Comparison of ENCODE assay signal across 15 cellular contexts in genomic region chr19:15263361-15263985, GRCh38. TPM values are rescaled to one million over a fixed set of nuclear protein-coding genes. Genes with fewer than 3 reads are reported as not detected.
DNase-seq lines count a peak whose midpoint lies in the region; ATAC-seq and TF ChIP-seq lines count a peak whose summit lies in the region.
"Had no signal": no experiment of that assay in that cellular context is flagged by ENCODE, and none has a peak within 500 bp of the region (broad histone marks: within the 10 kb centered on the region; RNA-seq: fewer than 3 reads in every experiment).

No MANE protein-coding gene starts in this region.

- no peaks in the 10 kb centered on the region for H3K9me3 Mint-ChIP-seq in brain
- H3K9me3 Mint-ChIP-seq: neural crest cell, type B pancreatic cell had no signal

- H3K9me3 ChIP-seq in lower lobe of right lung (no peaks in the 10 kb centered on the region), stomach smooth muscle (ENCODE audit: control insufficient read depth in 2 of 2, low read length in 2 of 2) (no peaks in the 10 kb centered on the region)

- no peaks in the 10 kb centered on the region for H3K27me3 Mint-ChIP-seq in brain
- H3K27me3 Mint-ChIP-seq: type B pancreatic cell had no signal

- H3K27me3 ChIP-seq in lower lobe of right lung (ENCODE audit: low read depth) (no peaks in the 10 kb centered on the region), stomach smooth muscle (ENCODE audit: control insufficient read depth in 1 of 2, insufficient read depth in 2 of 2, low read length in 2 of 2) (no peaks in the 10 kb centered on the region)
- H3K27me3 ChIP-seq: foreskin keratinocyte had no signal

- H3K4me1 Mint-ChIP-seq in brain = peaks cover 44% of the 10 kb centered on the region
- H3K4me1 Mint-ChIP-seq: neural crest cell had no signal

- H3K9ac ChIP-seq in stomach smooth muscle (ENCODE audit: low read length in 2 of 2) = peak overlapping the region in 1 of 2 donors; percentile 21

- H3K4me3 ChIP-seq in lower lobe of right lung = no peak overlapping the region
- no peak overlapping the region for H3K4me3 ChIP-seq in stomach smooth muscle (ENCODE audit: low read length in 2 of 2)

- H3K36me3 Mint-ChIP-seq in brain = peaks cover 78% of the 10 kb centered on the region

- in situ Hi-C loops in GM13976 (cut with MboI; ENCODE audit: low sequenced_read_pairs, unreplicated experiment) = no loop called here

- intact Hi-C loops in lower lobe of right lung (cut with DNase I) = no loop called here

- peak overlapping the region in 4 of 5 experiments; percentile 36 to 94 (median 68) for H3K27ac Mint-ChIP-seq in brain
- H3K27ac Mint-ChIP-seq: type B pancreatic cell had no signal

- peak; percentile 25 for DNase-seq in NCI-H2196 (lab: John Stamatoyannopoulos, UW; ENCODE audit: unreplicated experiment)
- DNase-seq in NCI-H2196 treated with DMSO at 0.1 percent for 48 hours (lab: John Stamatoyannopoulos, UW; ENCODE audit: unreplicated experiment) = no peak
- no peak for DNase-seq in lower lobe of right lung
- DNase-seq in GM13976 (ENCODE audit: low spot score) = no peak
- no peak for DNase-seq in foreskin melanocyte
- DNase-seq: foreskin keratinocyte, SIG-M5 had no signal

- ATAC-seq in lower lobe of right lung = no peak
- no peak for ATAC-seq in HG02623 (IDR thresholded peaks at IDR 0.05; ENCODE audit: unreplicated experiment)

- H3K27ac ChIP-seq in lower lobe of right lung = peak overlapping the region; percentile 67
- peak overlapping the region; percentile 80 for H3K27ac ChIP-seq in stomach smooth muscle (ENCODE audit: low read length)
- H3K27ac ChIP-seq: 22Rv1, foreskin keratinocyte had no signal

- H3K36me3 ChIP-seq in lower lobe of right lung (peaks cover 98% of the 10 kb centered on the region), stomach smooth muscle (ENCODE audit: control insufficient read depth in 2 of 2, insufficient read depth in 2 of 2, low read length in 2 of 2) (peaks cover 43 to 61% of the 10 kb centered on the region in 2 donors)

- H3K4me1 ChIP-seq in lower lobe of right lung (peaks cover 40% of the 10 kb centered on the region), stomach smooth muscle (ENCODE audit: control insufficient read depth, insufficient read depth, low read length) (peaks cover 46% of the 10 kb centered on the region)
- H3K4me1 ChIP-seq: foreskin keratinocyte had no signal

- TF ChIP-seq CTCF in brain (conservative IDR thresholded peaks at IDR 0.05) = no peak
- TF ChIP-seq CTCF in lower lobe of right lung (IDR thresholded peaks at IDR 0.05) = no peak
- TF ChIP-seq CTCF in GM13976 (IDR thresholded peaks at IDR 0.05; ENCODE audit: borderline replicate concordance, control extremely low read depth, extremely low read depth, insufficient read depth, missing control alignments) = no peak

- no peak overlapping the region for H3K4me3 Mint-ChIP-seq in brain
- H3K4me3 Mint-ChIP-seq: neural crest cell, type B pancreatic cell had no signal

RNA-seq across cellular contexts. Expression of gene EPHX3, which starts 31.2 kb away (rescaled TPM):
- polyA plus RNA-seq in brain (ENCODE audit: insufficient read depth, low read depth, low replicate concordance) = not detected
- total RNA-seq in lower lobe of right lung = 2.3 TPM
- total RNA-seq: foreskin keratinocyte; pulmonary artery endothelial cell; T-helper 1 cell treated with Interleukin-12 subunit alpha and Interleukin-12 subunit beta and Interleukin-4 antibody, amounts not matched to agents 30 ng/mL and 1 ng/mL, for 36 hours had no signal
